ENCODE assay signal across 1 cellular context in the genomic region with DNA sequence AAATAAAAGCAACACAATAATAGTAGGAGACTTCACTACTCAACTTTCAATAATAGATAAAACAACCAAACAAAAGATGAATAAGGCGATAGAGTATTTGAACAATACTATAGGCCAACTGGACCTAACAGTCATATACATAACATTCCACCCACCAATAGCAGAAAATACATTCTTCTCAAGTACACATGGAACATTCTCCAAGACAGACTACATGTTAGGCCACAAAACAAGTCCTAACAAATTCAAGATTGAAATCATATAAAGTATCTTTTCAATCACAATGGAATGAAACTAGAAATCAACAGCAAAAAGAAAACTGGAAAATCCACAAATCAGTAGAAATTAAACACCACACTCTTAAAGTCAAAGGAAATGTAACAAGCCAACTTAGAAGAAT.
TF ChIP-seq lines count a peak whose summit lies in the region.

No MANE protein-coding gene starts in this region.

TF ChIP-seq in GM12878, 131 proteins besides CTCF, POLR2A, EP300 and RAD21:
- TF ChIP-seq, protein P1, sequence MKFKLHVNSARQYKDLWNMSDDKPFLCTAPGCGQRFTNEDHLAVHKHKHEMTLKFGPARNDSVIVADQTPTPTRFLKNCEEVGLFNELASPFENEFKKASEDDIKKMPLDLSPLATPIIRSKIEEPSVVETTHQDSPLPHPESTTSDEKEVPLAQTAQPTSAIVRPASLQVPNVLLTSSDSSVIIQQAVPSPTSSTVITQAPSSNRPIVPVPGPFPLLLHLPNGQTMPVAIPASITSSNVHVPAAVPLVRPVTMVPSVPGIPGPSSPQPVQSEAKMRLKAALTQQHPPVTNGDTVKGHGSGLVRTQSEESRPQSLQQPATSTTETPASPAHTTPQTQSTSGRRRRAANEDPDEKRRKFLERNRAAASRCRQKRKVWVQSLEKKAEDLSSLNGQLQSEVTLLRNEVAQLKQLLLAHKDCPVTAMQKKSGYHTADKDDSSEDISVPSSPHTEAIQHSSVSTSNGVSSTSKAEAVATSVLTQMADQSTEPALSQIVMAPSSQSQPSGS (IDR thresholded peaks at IDR 0.05; ENCODE audit: low read length), result no peak
- TF ChIP-seq ATF7 (IDR thresholded peaks at IDR 0.05; ENCODE audit: low read depth), result no peak
- TF ChIP-seq, protein P2, sequence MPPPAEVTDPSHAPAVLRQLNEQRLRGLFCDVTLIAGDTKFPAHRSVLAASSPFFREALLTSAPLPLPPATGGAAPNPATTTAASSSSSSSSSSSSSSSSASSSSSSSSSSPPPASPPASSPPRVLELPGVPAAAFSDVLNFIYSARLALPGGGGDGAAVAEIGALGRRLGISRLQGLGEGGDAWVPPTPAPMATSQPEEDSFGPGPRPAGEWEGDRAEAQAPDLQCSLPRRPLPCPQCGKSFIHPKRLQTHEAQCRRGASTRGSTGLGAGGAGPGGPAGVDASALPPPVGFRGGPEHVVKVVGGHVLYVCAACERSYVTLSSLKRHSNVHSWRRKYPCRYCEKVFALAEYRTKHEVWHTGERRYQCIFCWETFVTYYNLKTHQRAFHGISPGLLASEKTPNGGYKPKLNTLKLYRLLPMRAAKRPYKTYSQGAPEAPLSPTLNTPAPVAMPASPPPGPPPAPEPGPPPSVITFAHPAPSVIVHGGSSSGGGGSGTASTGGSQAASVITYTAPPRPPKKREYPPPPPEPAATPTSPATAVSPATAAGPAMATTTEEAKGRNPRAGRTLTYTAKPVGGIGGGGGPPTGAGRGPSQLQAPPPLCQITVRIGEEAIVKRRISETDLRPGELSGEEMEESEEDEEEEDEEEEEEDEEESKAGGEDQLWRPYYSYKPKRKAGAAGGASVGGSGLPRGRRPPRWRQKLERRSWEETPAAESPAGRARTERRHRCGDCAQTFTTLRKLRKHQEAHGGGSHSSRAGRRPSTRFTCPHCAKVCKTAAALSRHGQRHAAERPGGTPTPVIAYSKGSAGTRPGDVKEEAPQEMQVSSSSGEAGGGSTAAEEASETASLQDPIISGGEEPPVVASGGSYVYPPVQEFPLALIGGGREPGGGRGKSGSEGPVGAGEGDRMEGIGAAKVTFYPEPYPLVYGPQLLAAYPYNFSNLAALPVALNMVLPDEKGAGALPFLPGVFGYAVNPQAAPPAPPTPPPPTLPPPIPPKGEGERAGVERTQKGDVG (CRISPR knock-in tag; IDR thresholded peaks at IDR 0.05), result no peak
- TF ChIP-seq MEF2A (IDR thresholded peaks at IDR 0.05; ENCODE audit: insufficient read depth, low read depth, low read length), result no peak
